Comparison of ENCODE assay signal across 1 cellular context in genomic region chr6:42199106-42199981, GRCh38.
A peak's percentile ranks its signal among the peaks of the same experiment; 100 is the strongest.
TF ChIP-seq lines count a peak whose summit lies in the region.

No MANE protein-coding gene starts in this region.

TF ChIP-seq in K562, 482 proteins besides CTCF, POLR2A, EP300 and RAD21 (continued from another document and continues in another):
- no peak for TF ChIP-seq ZNF398 (CRISPR knock-in tag; IDR thresholded peaks at IDR 0.05)
- TF ChIP-seq ZNF354B (CRISPR knock-in tag; IDR thresholded peaks at IDR 0.05), result no peak
- peak; percentile 57 for TF ChIP-seq ZNF316 (IDR thresholded peaks at IDR 0.05)
- TF ChIP-seq DACH1 (IDR thresholded peaks at IDR 0.05; ENCODE audit: partially characterized antibody), result peak; percentile 67
- TF ChIP-seq CBFB (CRISPR knock-in tag; IDR thresholded peaks at IDR 0.05), result no peak
- TF ChIP-seq FIP1L1 (IDR thresholded peaks at IDR 0.05; ENCODE audit: low read depth, low read length, poor library complexity, severe bottlenecking), result no peak
- TF ChIP-seq PHF8 (IDR thresholded peaks at IDR 0.05; ENCODE audit: borderline replicate concordance, low read length), result no peak; the same call in 1 of the 2 replicates
- no peak for TF ChIP-seq ZNF778 (CRISPR knock-in tag; IDR thresholded peaks at IDR 0.05)
- TF ChIP-seq ZNF224 (CRISPR knock-in tag; IDR thresholded peaks at IDR 0.05), result no peak
- peak; percentile 99 for TF ChIP-seq TRIM28 (IDR thresholded peaks at IDR 0.05)
- no peak for TF ChIP-seq ZNF184 (CRISPR knock-in tag; IDR thresholded peaks at IDR 0.05)
- TF ChIP-seq MCM3 (IDR thresholded peaks at IDR 0.05), result no peak
- TF ChIP-seq ZBTB5 (IDR thresholded peaks at IDR 0.05), result peak; percentile 88; the same call in 1 of the 2 replicates
- TF ChIP-seq ZNF589 (CRISPR knock-in tag; IDR thresholded peaks at IDR 0.05; ENCODE audit: low read depth), result peak; percentile 64; the same call in 1 of the 2 replicates
- no peak for TF ChIP-seq PPARD (CRISPR knock-in tag; IDR thresholded peaks at IDR 0.05)
- no peak for TF ChIP-seq HMG20A (CRISPR knock-in tag; conservative IDR thresholded peaks at IDR 0.05)
- TF ChIP-seq ZNF311 (CRISPR knock-in tag; IDR thresholded peaks at IDR 0.05), result peak; percentile 23; the same call in 1 of the 2 replicates
- TF ChIP-seq SMARCB1 (IDR thresholded peaks at IDR 0.05; ENCODE audit: insufficient read length, low read depth), result no peak
- TF ChIP-seq CEBPZ (IDR thresholded peaks at IDR 0.05; ENCODE audit: borderline replicate concordance, low read depth, low read length), result peak; percentile 44; the same call in 1 of the 2 replicates
- peak; percentile 99 for TF ChIP-seq TCF3 (CRISPR knock-in tag; IDR thresholded peaks at IDR 0.05)
- peak; percentile 90 for TF ChIP-seq DMBX1 (CRISPR knock-in tag; IDR thresholded peaks at IDR 0.05; ENCODE audit: borderline replicate concordance)
- peak; percentile 90; the same call in 1 of the 2 replicates for TF ChIP-seq JUN (IDR thresholded peaks at IDR 0.05; ENCODE audit: borderline replicate concordance, low read depth, low read length)
- no peak for TF ChIP-seq JUN (CRISPR knock-in tag; IDR thresholded peaks at IDR 0.05; ENCODE audit: borderline replicate concordance)
- TF ChIP-seq ZBTB1 (CRISPR knock-in tag; IDR thresholded peaks at IDR 0.05; ENCODE audit: borderline replicate concordance, low read depth), result no peak
- TF ChIP-seq FUS (optimal IDR thresholded peaks at IDR 0.05; ENCODE audit: low read depth, low read length), result no peak
- TF ChIP-seq GMEB1 (CRISPR knock-in tag; IDR thresholded peaks at IDR 0.05), result no peak
- TF ChIP-seq NUFIP1 (IDR thresholded peaks at IDR 0.05; ENCODE audit: partially characterized antibody), result peak; percentile 81
- no peak for TF ChIP-seq PCBP1 (IDR thresholded peaks at IDR 0.05; ENCODE audit: low read depth, low read length, poor library complexity, severe bottlenecking)
- no peak for TF ChIP-seq THAP12 (CRISPR knock-in tag; IDR thresholded peaks at IDR 0.05)
- TF ChIP-seq MCM5 (IDR thresholded peaks at IDR 0.05; ENCODE audit: low read depth), result no peak
- TF ChIP-seq RERE (CRISPR knock-in tag; IDR thresholded peaks at IDR 0.05; ENCODE audit: borderline replicate concordance), result no peak
- TF ChIP-seq PRDM10 (IDR thresholded peaks at IDR 0.05; ENCODE audit: partially characterized antibody), result peak; percentile 79
- TF ChIP-seq ARHGAP35 (IDR thresholded peaks at IDR 0.05; ENCODE audit: partially characterized antibody), result no peak
- TF ChIP-seq ZNF3 (CRISPR knock-in tag; IDR thresholded peaks at IDR 0.05), result no peak
- no peak for TF ChIP-seq STAG1 (CRISPR knock-in tag; IDR thresholded peaks at IDR 0.05; ENCODE audit: borderline replicate concordance)
- no peak for TF ChIP-seq ZNF282 (CRISPR knock-in tag; IDR thresholded peaks at IDR 0.05)
